In genomic region chr3:163474766-163475165, GRCh38 we compare ENCODE assay signal across 17 cellular contexts.
"Had no signal": no experiment of that assay in that cellular context is flagged by ENCODE, and none has a peak within 500 bp of the region (broad histone marks: within the 10 kb centered on the region; RNA-seq: fewer than 3 reads in every experiment).

No MANE protein-coding gene starts in this region.

- H3K4me3 ChIP-seq: MG63, SJSA1 had no signal

- H3K4me1 ChIP-seq: SJSA1 had no signal

- H3K9me3 ChIP-seq: MG63, SJSA1 had no signal

- DNase-seq: Karpas-422; KBM-7; MG63; NCI-H1092 treated with DMSO at 0.1 percent for 48 hours; NCI-H1436; NCI-H187; NCI-H2029; NCI-H2081 treated with DMSO at 0.1 percent for 48 hours; NCI-H2227 treated with DMSO at 0.1 percent for 48 hours; NCI-H524; NCI-H526 treated with DMSO at 0.1 percent for 48 hours; NCI-H748 treated with DMSO at 0.1 percent for 48 hours; NK-92 treated with Interleukin-12 subunit alpha and Interleukin-12 subunit beta, amount 100 ng/mL, for 24 hours; PC-3; Right ventricle myocardium superior; SIG-M5 had no signal

- H3K27me3 ChIP-seq: MG63, SJSA1 had no signal

- H3K36me3 ChIP-seq: MG63, SJSA1 had no signal

- H3K27ac ChIP-seq: SJSA1 had no signal
